28 cellular contexts compared by ENCODE assay signal in the genomic region with DNA sequence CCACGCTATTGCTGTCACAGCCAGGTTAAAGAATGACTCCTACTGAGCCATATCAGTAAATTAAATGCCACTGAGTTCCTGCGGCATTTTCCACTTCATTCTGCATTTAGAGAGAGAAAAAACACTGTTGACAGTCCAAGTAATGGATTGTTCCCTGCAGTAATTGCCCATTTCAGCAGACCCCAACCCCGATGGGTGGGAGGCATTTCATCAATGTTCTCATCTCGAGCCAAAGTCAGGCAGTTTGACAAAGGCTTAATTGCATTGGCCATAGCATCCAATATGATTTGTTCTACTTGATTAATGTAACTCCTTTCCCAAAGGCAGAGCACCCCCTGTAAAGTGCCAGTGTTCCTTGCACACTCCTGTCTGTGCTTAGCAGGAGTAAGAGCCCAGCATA.
DNase-seq lines count a peak whose midpoint lies in the region; ATAC-seq and TF ChIP-seq lines count a peak whose summit lies in the region.
"Had no signal": no experiment of that assay in that cellular context is flagged by ENCODE, and none has a peak within 500 bp of the region (broad histone marks: within the 10 kb centered on the region; RNA-seq: fewer than 3 reads in every experiment).

No MANE protein-coding gene starts in this region.

- no peak overlapping the region for H2AFZ ChIP-seq in osteoblast (ENCODE audit: low read length)
- H2AFZ ChIP-seq in neuronal stem cell (ENCODE audit: low read length) = no peak overlapping the region

- no peaks in the 10 kb centered on the region for H3K27me3 ChIP-seq in ascending aorta
- H3K27me3 ChIP-seq in dorsolateral prefrontal cortex = no peaks in the 10 kb centered on the region
- H3K27me3 ChIP-seq in osteoblast (ENCODE audit: insufficient read depth, low read length) = no peaks in the 10 kb centered on the region
- no peaks in the 10 kb centered on the region for H3K27me3 ChIP-seq in thyroid gland
- H3K27me3 ChIP-seq in neuronal stem cell (ENCODE audit: control insufficient read depth in 3 of 3, insufficient read depth in 3 of 3, low read depth in 1 of 3, low read length in 3 of 3) = no peaks in the 10 kb centered on the region
- H3K27me3 ChIP-seq: brain microvascular endothelial cell, ovary, right atrium auricular region had no signal

- peak in 1 of 2 donors; percentile 58 for DNase-seq in ascending aorta (ENCODE audit: low spot score in 2 of 2)
- no peak for DNase-seq in dorsolateral prefrontal cortex
- no peak for DNase-seq in osteoblast (ENCODE audit: insufficient read length, low spot score, missing footprints)
- DNase-seq in thyroid gland = no peak
- DNase-seq in natural killer cell = no peak
- DNase-seq in neuronal stem cell (ENCODE audit: low spot score) = no peak
- no peak for DNase-seq in DMS53 (lab: John Stamatoyannopoulos, UW)
- DNase-seq: activated CD4-positive, CD25-positive, alpha-beta regulatory T cell; activated CD8-positive, alpha-beta memory T cell treated with anti-CD3 and anti-CD28 coated beads, Interleukin-2, amount 10 ng/mL, durations not matched to agents 7 days and 5 days; activated T-cell treated with anti-CD3 and anti-CD28 coated beads, Interleukin-2, amount 50 U/mL, for 4 hours; effector memory CD8-positive, alpha-beta T cell; erythroblast; islet precursor cell; Karpas-422; naive B cell; NCI-H1436; NCI-H526 treated with DMSO at 0.1 percent for 48 hours; NK-92 treated with Interleukin-12 subunit alpha and Interleukin-12 subunit beta, amount 100 ng/mL, for 24 hours; ovary; stimulated activated CD4-positive, alpha-beta T cell treated with anti-CD3 and anti-CD28 coated beads, Interleukin-12 subunit alpha, Interleukin-12 subunit beta, amount 100 ng/mL, for 4 hours; stimulated activated CD4-positive, alpha-beta T cell treated with anti-CD3 and anti-CD28 coated beads, Interleukin-2, amount 100 ng/mL, for 48 hours had no signal

- no peak overlapping the region for H3K23ac ChIP-seq in neuronal stem cell (ENCODE audit: low read depth, low read length, poor library complexity)

- no peaks in the 10 kb centered on the region for H3K4me1 Mint-ChIP-seq in natural killer cell
- H3K4me1 Mint-ChIP-seq: activated CD8-positive, alpha-beta memory T cell treated with anti-CD3 and anti-CD28 coated beads, Interleukin-2, amount 10 ng/mL, durations not matched to agents 7 days and 5 days; naive B cell had no signal

- H2BK5ac ChIP-seq in neuronal stem cell (ENCODE audit: low read length) = no peak overlapping the region

- H3K36me3 Mint-ChIP-seq in natural killer cell = peaks cover 9% of the 10 kb centered on the region
- H3K36me3 Mint-ChIP-seq: activated CD8-positive, alpha-beta memory T cell treated with anti-CD3 and anti-CD28 coated beads, Interleukin-2, amount 10 ng/mL, durations not matched to agents 7 days and 5 days had no signal

- no peak overlapping the region for H3K18ac ChIP-seq in neuronal stem cell (ENCODE audit: low read length)

- no peak overlapping the region for H3K14ac ChIP-seq in neuronal stem cell (ENCODE audit: low read length)

- H3K4me1 ChIP-seq in ascending aorta = peaks cover 36 to 49% of the 10 kb centered on the region in 2 donors
- peaks cover 24% of the 10 kb centered on the region for H3K4me1 ChIP-seq in osteoblast (ENCODE audit: insufficient read depth, low read length)
- H3K4me1 ChIP-seq in thyroid gland = peaks cover 8 to 13% of the 10 kb centered on the region in 2 donors
- H3K4me1 ChIP-seq in neuronal stem cell (ENCODE audit: control insufficient read depth in 2 of 2, insufficient read depth in 1 of 2, low read depth in 1 of 2, low read length in 2 of 2) = peaks cover 0 to 4% of the 10 kb centered on the region in 2 donors

- H3K27ac Mint-ChIP-seq in natural killer cell = no peak overlapping the region
- H3K27ac Mint-ChIP-seq: activated CD8-positive, alpha-beta memory T cell treated with anti-CD3 and anti-CD28 coated beads, Interleukin-2, amount 10 ng/mL, durations not matched to agents 7 days and 5 days; effector memory CD8-positive, alpha-beta T cell; mesothelial cell of epicardium; naive B cell had no signal

- TF ChIP-seq CTCF in ascending aorta (IDR thresholded peaks at IDR 0.05) (no peak), dorsolateral prefrontal cortex (IDR thresholded peaks at IDR 0.05 in 54 of 56, conservative IDR thresholded peaks at IDR 0.05 in 2 of 56; ENCODE audit: low read depth in 1 of 56, partially characterized antibody in 56 of 56) (no peak), osteoblast (IDR thresholded peaks at IDR 0.05; ENCODE audit: extremely low read depth, low read depth, low read length) (no peak), thyroid gland (IDR thresholded peaks at IDR 0.05) (no peak), natural killer cell (IDR thresholded peaks at IDR 0.05) (no peak)

- no peak overlapping the region for H2AK5ac ChIP-seq in neuronal stem cell (ENCODE audit: low read depth, low read length)

- H3K4me3 ChIP-seq in ascending aorta (no peak overlapping the region), dorsolateral prefrontal cortex (no peak overlapping the region), osteoblast (ENCODE audit: insufficient read depth, low read length) (no peak overlapping the region), thyroid gland (replicated peaks in 1 of 3) (no peak overlapping the region), neuronal stem cell (ENCODE audit: low read length in 2 of 2) (no peak overlapping the region)
- H3K4me3 ChIP-seq: ovary, right atrium auricular region had no signal

- H3K79me1 ChIP-seq in neuronal stem cell (ENCODE audit: low read depth, low read length) = no peaks in the 10 kb centered on the region

- no peak for ATAC-seq in natural killer cell
- ATAC-seq: activated CD8-positive, alpha-beta memory T cell treated with anti-CD3 and anti-CD28 coated beads, Interleukin-2, amount 10 ng/mL, durations not matched to agents 7 days and 5 days; activated T-cell treated with anti-CD3 and anti-CD28 coated beads, Interleukin-2, amount 50 U/mL, for 4 hours; effector memory CD8-positive, alpha-beta T cell; HepG2; PC-3 had no signal

- H3K79me2 ChIP-seq in osteoblast (ENCODE audit: insufficient read depth, low read length) = no peaks in the 10 kb centered on the region

- H3K36me3 ChIP-seq in ascending aorta (peaks cover 0 to 12% of the 10 kb centered on the region in 2 donors), osteoblast (ENCODE audit: insufficient read depth, low read length) (peaks cover 5% of the 10 kb centered on the region), thyroid gland (no peaks in the 10 kb centered on the region), neuronal stem cell (replicated peaks in 1 of 2; ENCODE audit: control insufficient read depth in 2 of 2, insufficient read depth in 2 of 2, low read length in 2 of 2) (no peaks in the 10 kb centered on the region)
- H3K36me3 ChIP-seq: brain microvascular endothelial cell, ovary, right atrium auricular region had no signal

- no peak overlapping the region for H2BK120ac ChIP-seq in neuronal stem cell (ENCODE audit: low read depth, low read length)

- WGBS in thyroid gland, 2 donors = 75 to 91% methylated on average over 4 of the region's 4 CpGs
- WGBS in neuronal stem cell (ENCODE audit: extremely low coverage in 2 of 2, insufficient read length in 2 of 2, insufficient replicate concordance in 1 of 2), 2 donors = no CpG with 5 or more reads among the region's 4 CpGs

- H3K4ac ChIP-seq in neuronal stem cell (ENCODE audit: low read length) = no peak overlapping the region

- no peak for TF ChIP-seq POLR2A in thyroid gland (IDR thresholded peaks at IDR 0.05)

- H4K8ac ChIP-seq in neuronal stem cell (ENCODE audit: low read depth, low read length) = no peak overlapping the region

- H3K4me2 ChIP-seq in osteoblast (ENCODE audit: insufficient read depth, low read length) = no peak overlapping the region
- no peak overlapping the region for H3K4me2 ChIP-seq in neuronal stem cell (ENCODE audit: insufficient read depth, low read length, poor library complexity, severe bottlenecking)
- H3K4me2 ChIP-seq: SK-N-SH had no signal

- no peak overlapping the region for H2BK12ac ChIP-seq in neuronal stem cell (ENCODE audit: low read length)

- intact Hi-C loops in ascending aorta (cut with DNase I) (loop anchor here (5.0 kb wide), 4 partner anchors 73 to 312 kb away; partner anchors contain the start of gene SH3RF3), dorsolateral prefrontal cortex (cut with DNase I) (no loop called here), thyroid gland (cut with DNase I) (no loop called here), natural killer cell (cut with micrococcal nuclease) (no loop called here)

- H2BK15ac ChIP-seq in neuronal stem cell (ENCODE audit: low read length) = no peak overlapping the region

- no peak overlapping the region for H3K9ac ChIP-seq in neuronal stem cell (ENCODE audit: low read depth, low read length, poor library complexity)
- H3K9ac ChIP-seq: SK-N-SH had no signal

- H4K20me1 ChIP-seq in osteoblast (ENCODE audit: insufficient read depth, low read length) = no peaks in the 10 kb centered on the region

- H4K91ac ChIP-seq in neuronal stem cell (ENCODE audit: low read depth, low read length, poor library complexity) = no peak overlapping the region

- H3K4me3 Mint-ChIP-seq in natural killer cell = no peak overlapping the region
- H3K4me3 Mint-ChIP-seq: activated CD8-positive, alpha-beta memory T cell treated with anti-CD3 and anti-CD28 coated beads, Interleukin-2, amount 10 ng/mL, durations not matched to agents 7 days and 5 days; activated T-cell treated with anti-CD3 and anti-CD28 coated beads, Interleukin-2, amount 50 U/mL, for 4 hours; effector memory CD8-positive, alpha-beta T cell; mesothelial cell of epicardium; naive B cell had no signal

- H3K27me3 Mint-ChIP-seq in natural killer cell (ENCODE audit: low read depth in 2 of 2) = peaks cover 16 to 22% of the 10 kb centered on the region in 2 donors
- H3K27me3 Mint-ChIP-seq: naive B cell had no signal

- H3K9me3 ChIP-seq in ascending aorta (peaks cover 0 to 22% of the 10 kb centered on the region in 2 donors), osteoblast (ENCODE audit: low read depth, low read length) (peaks cover 10% of the 10 kb centered on the region), thyroid gland (no peaks in the 10 kb centered on the region), neuronal stem cell (replicated peaks in 1 of 2; ENCODE audit: control insufficient read depth in 2 of 2, insufficient read depth in 1 of 2, low read depth in 1 of 2, low read length in 2 of 2) (peaks cover 0 to 8% of the 10 kb centered on the region in 2 donors)
- H3K9me3 ChIP-seq: ovary had no signal

- H3K9me3 Mint-ChIP-seq in natural killer cell = peaks cover 9 to 16% of the 10 kb centered on the region in 2 donors

- peak overlapping the region; percentile 89 to 96 for H3K27ac ChIP-seq in ascending aorta
- peak overlapping the region in 44 of 59 donors; percentile 0 to 91 (median 63) for H3K27ac ChIP-seq in dorsolateral prefrontal cortex
- H3K27ac ChIP-seq in osteoblast (ENCODE audit: low read depth, low read length) = peak overlapping the region; percentile 6
- H3K27ac ChIP-seq in thyroid gland = peak overlapping the region in 2 of 3 donors; percentile 1 to 72
- H3K27ac ChIP-seq in neuronal stem cell (replicated peaks; ENCODE audit: low read length) = no peak overlapping the region
- H3K27ac ChIP-seq: brain microvascular endothelial cell, C4-2B, ovary had no signal
